ENCODE assay signal across 25 cellular contexts in genomic region chr9:114854736-114855355, GRCh38. TPM values are rescaled to one million over a fixed set of nuclear protein-coding genes. Genes with fewer than 3 reads are reported as not detected.
"Had no signal": no experiment of that assay in that cellular context is flagged by ENCODE, and none has a peak within 500 bp of the region (broad histone marks: within the 10 kb centered on the region; RNA-seq: fewer than 3 reads in every experiment).

No MANE protein-coding gene starts in this region.

- H2AFZ ChIP-seq: parathyroid adenoma had no signal

- H3K36me3 ChIP-seq: colonic mucosa, gastrocnemius medialis, neutrophil, sigmoid colon, stomach, tibial artery had no signal

- ATAC-seq: esophagus mucosa; gastrocnemius medialis; left lobe of liver; mucosa of descending colon; natural killer cell treated with Interleukin-12 subunit alpha and Interleukin-12 subunit beta and Interleukin-15 and Interleukin-18, amount 100 ng/mL, for 72 hours; stimulated activated effector memory CD8-positive, alpha-beta T cell treated with anti-CD3 and anti-CD28 coated beads, Interleukin-12 subunit alpha, Interleukin-12 subunit beta, amount 100 ng/mL, for 72 hours had no signal

- H3K27ac ChIP-seq: colonic mucosa, epithelial cell of prostate, gastrocnemius medialis, neutrophil, parathyroid adenoma, stomach, testis, tibial artery had no signal

- FAIRE-seq: keratinocyte had no signal

- H3K4me3 ChIP-seq: colonic mucosa, gastrocnemius medialis, lung, mucosa of descending colon, sigmoid colon, stomach, testis, tibial artery had no signal

- H3K79me2 ChIP-seq: parathyroid adenoma had no signal

- DNase-seq: colonic mucosa; effector CD8-positive, alpha-beta T cell; endodermal cell; gastrocnemius medialis; head of caudate nucleus; mucosa of descending colon; naive B cell; sigmoid colon; stimulated activated CD4-positive, alpha-beta T cell treated with anti-CD3 and anti-CD28 coated beads, Interleukin-2, amount 100 ng/mL, for 24 hours; stimulated activated CD4-positive, alpha-beta T cell treated with anti-CD3 and anti-CD28 coated beads, Interleukin-4, amount 100 ng/mL, for 24 hours; stimulated activated naive CD4-positive, alpha-beta T cell treated with Interleukin-2 at 50 U/mL for 16 hours; stomach; substantia nigra; testis; tibial artery had no signal

- H3K9me3 ChIP-seq: colonic mucosa, gastrocnemius medialis, mucosa of descending colon, neutrophil, sigmoid colon, stomach, testis, tibial artery had no signal

- H3K9ac ChIP-seq: parathyroid adenoma had no signal

- H3K27me3 ChIP-seq: colonic mucosa, gastrocnemius medialis, neutrophil, sigmoid colon, stomach, testis, tibial artery had no signal

- H3K4me1 ChIP-seq: gastrocnemius medialis, parathyroid adenoma, testis had no signal

RNA-seq across cellular contexts. Expression of gene TNFSF15, which starts 49.0 kb away (rescaled TPM):
- total RNA-seq: endodermal cell, gastrocnemius medialis, neural crest cell had no signal
